Comparison of ENCODE assay signal across 1 cellular context in the genomic region with DNA sequence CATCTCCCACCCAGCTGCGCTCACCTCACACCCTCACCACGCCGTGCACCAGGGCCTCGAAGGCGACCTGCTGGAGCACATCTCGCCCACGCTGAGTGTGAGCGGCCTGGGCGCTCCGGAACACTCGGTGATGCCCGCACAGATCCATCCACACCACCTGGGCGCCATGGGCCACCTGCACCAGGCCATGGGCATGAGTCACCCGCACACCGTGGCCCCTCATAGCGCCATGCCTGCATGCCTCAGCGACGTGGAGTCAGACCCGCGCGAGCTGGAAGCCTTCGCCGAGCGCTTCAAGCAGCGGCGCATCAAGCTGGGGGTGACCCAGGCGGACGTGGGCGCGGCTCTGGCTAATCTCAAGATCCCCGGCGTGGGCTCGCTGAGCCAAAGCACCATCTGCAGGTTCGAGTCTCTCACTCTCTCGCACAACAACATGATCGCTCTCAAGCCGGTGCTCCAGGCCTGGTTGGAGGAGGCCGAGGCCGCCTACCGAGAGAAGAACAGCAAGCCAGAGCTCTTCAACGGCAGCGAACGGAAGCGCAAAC.
TF ChIP-seq lines count a peak whose summit lies in the region.

No MANE protein-coding gene starts in this region.

TF ChIP-seq in endothelial cell of umbilical vein, 7 proteins besides CTCF, POLR2A, EP300 and RAD21:
- no peak for TF ChIP-seq FOS (IDR thresholded peaks at IDR 0.05; ENCODE audit: borderline replicate concordance, insufficient read depth, low read length)
- TF ChIP-seq MYC (IDR thresholded peaks at IDR 0.05; ENCODE audit: low read depth, low read length) = no peak
- TF ChIP-seq EZH2 (IDR thresholded peaks at IDR 0.05; ENCODE audit: borderline replicate concordance, low read depth, low read length, severe bottlenecking) = no peak
- no peak for TF ChIP-seq JUN (IDR thresholded peaks at IDR 0.05; ENCODE audit: borderline replicate concordance, insufficient read depth, insufficient read length, low read depth)
- TF ChIP-seq POLR2AphosphoS5 (IDR thresholded peaks at IDR 0.05; ENCODE audit: insufficient read depth, low read depth, low read length) = no peak
- TF ChIP-seq MAX (IDR thresholded peaks at IDR 0.05; ENCODE audit: insufficient read depth, insufficient read length) = no peak
- no peak for TF ChIP-seq GATA2 (IDR thresholded peaks at IDR 0.05; ENCODE audit: insufficient read depth, insufficient read length, low read depth, low read length)
